8 cellular contexts compared by ENCODE assay signal in the genomic region with DNA sequence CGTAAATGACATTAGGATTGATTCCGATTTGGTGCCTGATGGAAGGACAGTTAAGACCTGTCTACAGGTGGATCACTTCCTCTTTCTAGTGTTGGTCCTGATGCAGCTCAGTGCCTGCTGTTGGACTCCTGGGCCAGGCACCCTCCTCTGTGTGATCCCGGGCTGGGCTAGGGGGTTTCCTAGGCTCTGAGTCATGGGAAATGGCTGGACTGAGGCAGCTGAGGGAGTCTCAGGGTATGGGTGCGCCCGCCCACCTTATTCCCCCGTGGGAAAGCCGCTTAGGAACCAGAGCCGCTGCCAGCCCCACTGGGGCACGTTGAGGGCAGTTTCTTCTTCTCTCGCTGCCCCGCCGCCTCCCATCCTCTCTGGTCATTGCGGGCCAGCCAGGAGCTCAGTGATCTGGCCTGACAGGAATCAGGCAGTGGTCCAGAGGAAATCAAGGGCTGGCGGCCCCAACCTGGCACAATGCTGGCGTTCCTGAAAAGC. TPM values are rescaled to one million over a fixed set of nuclear protein-coding genes. Genes with fewer than 3 reads are reported as not detected.
DNase-seq lines count a peak whose midpoint lies in the region; FAIRE-seq and TF ChIP-seq lines count a peak whose summit lies in the region.

No MANE protein-coding gene starts in this region.

- H3K27me3 ChIP-seq in bronchial epithelial cell (ENCODE audit: control insufficient read depth, insufficient read depth, low read length) (no peaks in the 10 kb centered on the region), spleen (replicated peaks in 1 of 7) (no peaks in the 10 kb centered on the region)

- H3K4me3 ChIP-seq in bronchial epithelial cell (ENCODE audit: low read depth, low read length) (no peak overlapping the region), spleen (peak overlapping the region in 1 of 8 donors; percentile 58)

- H3K36me3 ChIP-seq in KOPT-K1 (ENCODE audit: insufficient read depth, low read length) (peaks cover 98% of the 10 kb centered on the region), bronchial epithelial cell (ENCODE audit: control insufficient read depth, insufficient read depth, low read length) (no peaks in the 10 kb centered on the region), spleen (peaks cover 0 to 31% (median 9%) of the 10 kb centered on the region in 6 donors)

- intact Hi-C loops in spleen (cut with DNase I; ENCODE audit: low total_unique reads): no loop called here

- H3K4me1 ChIP-seq in spleen: peaks cover 33 to 100% (median 96%) of the 10 kb centered on the region in 6 donors

- DNase-seq in GM19239 (ENCODE audit: insufficient read length, low spot score) (no peak), bronchial epithelial cell (ENCODE audit: low read depth) (peak; percentile 47), spleen (peak; percentile 72), iPS-NIHi7 (ENCODE audit: extremely low spot score) (no peak), NCI-H2196 (lab: John Stamatoyannopoulos, UW; ENCODE audit: unreplicated experiment) (no peak), GOT3 (lab: John Stamatoyannopoulos, UW) (no peak), NCI-H2196 treated with DMSO at 0.1 percent for 48 hours (lab: John Stamatoyannopoulos, UW; ENCODE audit: unreplicated experiment) (no peak)

- TF ChIP-seq CTCF in bronchial epithelial cell (IDR thresholded peaks at IDR 0.05; ENCODE audit: insufficient read depth, low read length, severe bottlenecking) (no peak), spleen (IDR thresholded peaks at IDR 0.05 in 8 of 11, conservative IDR thresholded peaks at IDR 0.05 in 3 of 11) (no peak)

- H3K9me3 ChIP-seq in KOPT-K1 (ENCODE audit: insufficient read depth, low read length, poor library complexity, severe bottlenecking): no peaks in the 10 kb centered on the region
- no peaks in the 10 kb centered on the region for H3K9me3 ChIP-seq in spleen

- peak; percentile 21 for FAIRE-seq in GM19239 (lab: Jason Lieb, UNC)
- FAIRE-seq in bronchial epithelial cell (lab: Jason Lieb, UNC): no peak

- 62 to 71% (median 70%) methylated on average over 11 to 15 of the region's 15 CpGs for WGBS in spleen, 5 donors

- H3K27ac ChIP-seq in KOPT-K1 (ENCODE audit: low read depth, low read length, poor library complexity, severe bottlenecking) (peak overlapping the region; percentile 92), spleen (peak overlapping the region in 6 of 8 donors; percentile 40 to 88 (median 66))

- TF ChIP-seq POLR2A in spleen (IDR thresholded peaks at IDR 0.05): no peak

RNA-seq across cellular contexts. Expression of a gene that starts 12.9 kb away (rescaled TPM):
- total RNA-seq in bronchial epithelial cell (under 0.01 and 0.13 TPM in 2 replicates), spleen (10 to 100 TPM; 29.0 to 88.3 (median 53.7) TPM)
- 10 to 100 TPM; 13.7 to 24.3 (median 18.1) TPM for polyA plus RNA-seq in spleen

RNA-seq across cellular contexts. Expression of a gene that starts 49.3 kb away (rescaled TPM):
- 157 and 293 TPM in 2 replicates for total RNA-seq in bronchial epithelial cell
- total RNA-seq in spleen: 100 to 1,000 TPM; 121 to 246 (median 193) TPM
- 100 to 1,000 TPM; 142 to 354 (median 228) TPM for polyA plus RNA-seq in spleen

Comparison
In these comparisons a context has a peak if more than half of its experiments do, and no peak if none do; other contexts are left out.
1. DNase-seq: peak in bronchial epithelial cell (single experiment) and spleen (single experiment); none in GM19239 (single experiment), iPS-NIHi7 (single experiment), NCI-H2196 (single experiment), GOT3 (single experiment) and NCI-H2196 treated with DMSO at 0.1 percent for 48 hours (single experiment).
2. RNA of a gene that starts 12.9 kb away (total RNA-seq): 29.0 to 88.3 TPM in spleen; under 0.01 to 0.13 TPM in bronchial epithelial cell; every median in the first group is over 10 times any median in the second.